ENCODE assay signal across 8 cellular contexts in genomic region chr11:71449596-71449995, GRCh38. TPM values are rescaled to one million over a fixed set of nuclear protein-coding genes. Genes with fewer than 3 reads are reported as not detected.
DNase-seq lines count a peak whose midpoint lies in the region; ATAC-seq and TF ChIP-seq lines count a peak whose summit lies in the region.

No MANE protein-coding gene starts in this region.

- H3K36me3 ChIP-seq in heart left ventricle: peaks cover 0 to 5% (median 0%) of the 10 kb centered on the region in 9 donors
- peaks cover 0 to 3% of the 10 kb centered on the region in 2 donors for H3K36me3 ChIP-seq in lung (ENCODE audit: control insufficient read depth in 2 of 2, insufficient read depth in 2 of 2, low read length in 2 of 2)
- no peaks in the 10 kb centered on the region for H3K36me3 ChIP-seq in upper lobe of right lung

- peak overlapping the region in 5 of 12 donors; percentile 41 to 78 (median 77) for H3K27ac ChIP-seq in heart left ventricle
- H3K27ac ChIP-seq in lung (ENCODE audit: low read depth in 1 of 2, low read length in 1 of 2): no peak overlapping the region
- no peak overlapping the region for H3K27ac ChIP-seq in upper lobe of right lung
- no peak overlapping the region for H3K27ac ChIP-seq in foreskin keratinocyte

- no peaks in the 10 kb centered on the region for H3K27me3 ChIP-seq in heart left ventricle
- no peaks in the 10 kb centered on the region for H3K27me3 ChIP-seq in lung (ENCODE audit: control insufficient read depth, insufficient read depth)
- H3K27me3 ChIP-seq in upper lobe of right lung: no peaks in the 10 kb centered on the region
- no peaks in the 10 kb centered on the region for H3K27me3 ChIP-seq in foreskin keratinocyte

- DNase-seq in heart left ventricle (no peak), left cardiac atrium (no peak), astrocyte of the spinal cord (ENCODE audit: low read depth, low spot score) (no peak), lung (ENCODE audit: low spot score) (no peak), upper lobe of right lung (no peak), putamen (ENCODE audit: low spot score) (no peak), NCI-H1092 (lab: John Stamatoyannopoulos, UW) (no peak), foreskin keratinocyte (no peak)

- peaks cover 0 to 6% (median 0%) of the 10 kb centered on the region in 12 donors for H3K9me3 ChIP-seq in heart left ventricle
- no peaks in the 10 kb centered on the region for H3K9me3 ChIP-seq in lung (ENCODE audit: control insufficient read depth in 2 of 2, insufficient read depth in 1 of 2, low read length in 1 of 2)
- no peaks in the 10 kb centered on the region for H3K9me3 ChIP-seq in upper lobe of right lung

- intact Hi-C loops in heart left ventricle (cut with DNase I): no loop called here
- intact Hi-C loops in left cardiac atrium (cut with DNase I): no loop called here
- intact Hi-C loops in upper lobe of right lung (cut with DNase I): no loop called here

- WGBS in heart left ventricle, 4 donors: 58 to 77% (median 60%) methylated on average over 6 of the region's 6 CpGs
- 44 to 52% methylated on average over 6 of the region's 6 CpGs for WGBS in lung, 2 donors

- no peak for ATAC-seq in heart left ventricle
- ATAC-seq in left cardiac atrium: no peak
- ATAC-seq in lung (ENCODE audit: insufficient read depth, low FRiP score): no peak
- no peak for ATAC-seq in upper lobe of right lung
- no peak for ATAC-seq in foreskin keratinocyte

- peaks cover 4 to 54% (median 27%) of the 10 kb centered on the region in 12 donors for H3K4me1 ChIP-seq in heart left ventricle
- H3K4me1 ChIP-seq in lung (ENCODE audit: control insufficient read depth in 2 of 2, insufficient read depth in 2 of 2, low read length in 2 of 2): peaks cover 7 to 10% of the 10 kb centered on the region in 2 donors
- H3K4me1 ChIP-seq in upper lobe of right lung: peaks cover 37% of the 10 kb centered on the region
- H3K4me1 ChIP-seq in foreskin keratinocyte: peaks cover 10% of the 10 kb centered on the region

- peak overlapping the region in 7 of 12 donors; percentile 63 to 98 (median 82) for H3K4me3 ChIP-seq in heart left ventricle
- H3K4me3 ChIP-seq in astrocyte of the spinal cord (ENCODE audit: low read depth, low read length): peak overlapping the region; percentile 83
- peak overlapping the region; percentile 3 for H3K4me3 ChIP-seq in lung
- H3K4me3 ChIP-seq in upper lobe of right lung: peak overlapping the region; percentile 93

- TF ChIP-seq CTCF in heart left ventricle (IDR thresholded peaks at IDR 0.05): no peak
- no peak for TF ChIP-seq CTCF in astrocyte of the spinal cord (IDR thresholded peaks at IDR 0.05; ENCODE audit: low read depth, low read length)
- TF ChIP-seq CTCF in lung (IDR thresholded peaks at IDR 0.05; ENCODE audit: control extremely low read depth, extremely low read depth): no peak
- TF ChIP-seq CTCF in upper lobe of right lung (IDR thresholded peaks at IDR 0.05): no peak
- TF ChIP-seq CTCF in foreskin keratinocyte (conservative IDR thresholded peaks at IDR 0.05): no peak

- in situ Hi-C loops in astrocyte of the spinal cord (cut with HindIII; ENCODE audit: low sequenced_read_pairs): no loop called here

- TF ChIP-seq POLR2A in heart left ventricle (IDR thresholded peaks at IDR 0.05): no peak

RNA-seq across cellular contexts. Expression of gene DHCR7, which starts 1.4 kb away (rescaled TPM):
- total RNA-seq in heart left ventricle (10 to 100 TPM; 19.8 to 44.5 (median 30.8) TPM), left cardiac atrium (10 to 100 TPM; 53.8 to 63.3 TPM), lung (100 to 1,000 TPM in 1 of 2 donors, 10 to 100 TPM in 1; 41.2 to 138 TPM), upper lobe of right lung (105 TPM), foreskin keratinocyte (130 and 176 TPM in 2 replicates)
- polyA plus RNA-seq in heart left ventricle (10 to 100 TPM; 12.6 to 22.2 TPM), lung (10 to 100 TPM; 67.8 to 68.3 TPM), foreskin keratinocyte (142 and 182 TPM in 2 replicates)

RNA-seq across cellular contexts. Expression of gene NADSYN1, which starts 3.4 kb away (rescaled TPM):
- 10 to 100 TPM; 11.4 to 41.9 (median 18.0) TPM for total RNA-seq in heart left ventricle
- 10 to 100 TPM; 19.4 to 23.4 TPM for polyA plus RNA-seq in heart left ventricle
- total RNA-seq in left cardiac atrium: 10 to 100 TPM; 25.9 to 26.7 TPM
- total RNA-seq in lung: 10 to 100 TPM; 65.9 to 79.3 TPM
- 10 to 100 TPM; 62.8 to 64.1 TPM for polyA plus RNA-seq in lung
- total RNA-seq in upper lobe of right lung: 91.3 TPM
- 40.4 and 46.3 TPM in 2 replicates for total RNA-seq in foreskin keratinocyte
- 32.4 and 36.7 TPM in 2 replicates for polyA plus RNA-seq in foreskin keratinocyte

Comparison
In these comparisons a context has a peak if more than half of its experiments do, and no peak if none do; other contexts are left out.
1. H3K4me3 ChIP-seq: peak in every context shown above with its lines; median percentile 93 in upper lobe of right lung; 83 in astrocyte of the spinal cord; 82 in heart left ventricle; 3 in lung.